ENCODE assay signal across 9 cellular contexts in the genomic region with DNA sequence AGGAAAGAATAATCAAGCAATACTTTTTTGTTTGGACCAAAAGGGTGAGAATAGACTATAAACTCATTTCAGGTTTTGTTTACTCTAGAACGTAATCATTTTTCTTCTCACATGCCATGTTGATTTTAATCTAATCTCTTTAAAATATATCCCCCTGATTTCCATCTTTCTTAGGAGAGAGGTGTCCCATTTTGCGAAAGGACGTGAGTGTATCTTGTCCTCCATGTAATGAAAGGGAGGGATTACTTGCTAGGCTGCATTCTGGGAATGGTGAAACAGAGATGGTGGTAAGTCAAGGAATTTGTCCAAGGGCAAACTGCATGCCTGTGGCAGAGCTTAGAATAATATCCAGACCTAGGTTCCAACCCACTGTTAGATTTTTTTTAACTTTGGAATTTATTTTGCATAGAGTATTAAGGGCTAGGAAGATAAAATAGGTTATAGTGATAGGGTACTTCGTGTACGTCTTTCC. TPM values are rescaled to one million over a fixed set of nuclear protein-coding genes. Genes with fewer than 3 reads are reported as not detected.
A peak's percentile ranks its signal among the peaks of the same experiment; 100 is the strongest.
DNase-seq lines count a peak whose midpoint lies in the region; ATAC-seq and TF ChIP-seq lines count a peak whose summit lies in the region.
"Had no signal": no experiment of that assay in that cellular context is flagged by ENCODE, and none has a peak within 500 bp of the region (broad histone marks: within the 10 kb centered on the region; RNA-seq: fewer than 3 reads in every experiment).

No MANE protein-coding gene starts in this region.

- H3K4me1 ChIP-seq in body of pancreas, result peaks cover 22% of the 10 kb centered on the region

- H3K9me3 Mint-ChIP-seq in mesothelial cell of epicardium, result no peaks in the 10 kb centered on the region

- ATAC-seq in body of pancreas (no peak), GM19035 (IDR thresholded peaks at IDR 0.05; ENCODE audit: unreplicated experiment) (no peak)

- TF ChIP-seq POLR2A in body of pancreas (IDR thresholded peaks at IDR 0.05), result no peak

- H3K27me3 Mint-ChIP-seq in mesothelial cell of epicardium (ENCODE audit: low read depth), result peaks cover 4% of the 10 kb centered on the region

- peaks cover 30% of the 10 kb centered on the region for H3K4me1 Mint-ChIP-seq in mesothelial cell of epicardium

- H3K9me3 ChIP-seq in body of pancreas, result no peaks in the 10 kb centered on the region

- peak overlapping the region; percentile 75 for H3K4me3 Mint-ChIP-seq in mesothelial cell of epicardium

- in situ Hi-C loops in ACHN (cut with HindIII; ENCODE audit: low pct_ligation_motif_present, low pct_unique_long_range_greater_than_20kb, low sequenced_read_pairs), result no loop called here

- H3K27ac ChIP-seq in HL-60 (replicated peaks) (peak overlapping the region; percentile 94), body of pancreas (peak overlapping the region; percentile 7 to 100 (median 99))

- WGBS in body of pancreas, 2 donors, result 57 to 81% methylated on average over 5 of the region's 5 CpGs

- H3K27ac Mint-ChIP-seq in mesothelial cell of epicardium, result peak overlapping the region; percentile 71

- peak; percentile 35 for DNase-seq in ACHN
- DNase-seq in HL-60 (ENCODE audit: low read depth in 1 of 2, low spot score in 1 of 2), result no peak
- DNase-seq in body of pancreas, result no peak
- DNase-seq in mesothelial cell of epicardium (ENCODE audit: low spot score in 2 of 2, unreplicated experiment in 2 of 2), result no peak
- DNase-seq in NCI-H510A (lab: John Stamatoyannopoulos, UW), result no peak
- no peak for DNase-seq in DMS153 (lab: John Stamatoyannopoulos, UW)
- DNase-seq in NCI-H146 (lab: John Stamatoyannopoulos, UW), result no peak
- DNase-seq: stimulated activated naive CD4-positive, alpha-beta T cell treated with Interleukin-2 at 50 U/mL for 16 hours had no signal

- intact Hi-C loops in body of pancreas (cut with DNase I), result no loop called here

- H3K36me3 Mint-ChIP-seq in mesothelial cell of epicardium, result no peaks in the 10 kb centered on the region

- H3K27me3 ChIP-seq in HL-60 (ENCODE audit: insufficient read depth, poor library complexity, severe bottlenecking), result peaks cover 5% of the 10 kb centered on the region
- H3K27me3 ChIP-seq in body of pancreas, result no peaks in the 10 kb centered on the region

- H3K36me3 ChIP-seq in body of pancreas (replicated peaks in 1 of 2; ENCODE audit: insufficient read depth in 1 of 2, low read depth in 2 of 2), result no peaks in the 10 kb centered on the region

- TF ChIP-seq CTCF in HL-60 (IDR thresholded peaks at IDR 0.05; ENCODE audit: insufficient read depth, low read length) (no peak), body of pancreas (IDR thresholded peaks at IDR 0.05) (no peak), mesothelial cell of epicardium (IDR thresholded peaks at IDR 0.05; ENCODE audit: unreplicated experiment) (no peak)

- H3K4me3 ChIP-seq in HL-60 (replicated peaks; ENCODE audit: insufficient read depth, low read length) (no peak overlapping the region), body of pancreas (no peak overlapping the region)

RNA-seq across cellular contexts. Expression of gene ANKRD10, which starts 1.8 kb away (rescaled TPM):
- total RNA-seq in body of pancreas (100 to 1,000 TPM; 117 to 124 TPM), mesothelial cell of epicardium (235 to 258 TPM (median 256 TPM) in 3 replicates)
